Comparison of ENCODE assay signal across 1 cellular context in the genomic region with DNA sequence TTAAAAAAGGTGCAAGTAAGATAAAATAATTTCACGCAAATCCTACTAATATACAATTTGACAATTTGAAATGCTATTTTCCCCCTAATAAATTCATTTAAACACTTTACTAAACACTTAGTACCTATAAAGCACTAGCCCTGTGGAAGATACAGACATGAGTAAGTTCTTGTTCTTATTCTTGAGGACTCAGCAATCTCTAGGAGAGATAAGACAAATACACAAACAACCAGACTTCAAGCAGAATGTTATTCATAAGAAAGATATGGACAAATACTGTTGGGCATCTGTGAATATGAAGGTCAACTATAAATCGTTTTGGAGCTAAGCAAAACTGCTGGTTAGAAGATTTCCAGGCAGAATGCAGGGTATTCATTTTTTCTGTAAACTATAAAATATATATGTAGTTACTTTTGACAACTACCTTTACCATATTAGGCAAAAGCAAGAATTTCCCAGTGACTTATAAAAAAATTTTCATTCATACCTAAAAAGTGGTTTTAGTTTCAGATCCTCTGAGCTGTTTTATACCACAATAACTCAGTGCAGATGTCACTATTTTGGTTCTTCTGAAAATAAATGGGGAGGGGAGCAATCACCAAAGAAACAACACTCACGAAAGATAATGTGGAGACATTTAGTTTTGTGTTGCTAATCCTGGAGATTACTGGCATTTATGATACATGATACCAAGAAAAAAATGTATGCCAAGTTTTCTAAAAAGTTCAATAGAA.
TF ChIP-seq lines count a peak whose summit lies in the region.

No MANE protein-coding gene starts in this region.

TF ChIP-seq in GM12878, 131 proteins besides CTCF, POLR2A, EP300 and RAD21 (continued from another document and continues in another):
- TF ChIP-seq MTA2 (IDR thresholded peaks at IDR 0.05; ENCODE audit: low read depth) (peak; percentile 48), IKZF1 (conservative IDR thresholded peaks at IDR 0.05) (no peak), EZH2 (IDR thresholded peaks at IDR 0.05; ENCODE audit: borderline replicate concordance, control insufficient read depth, low read depth, low read length) (no peak), TCF7 (IDR thresholded peaks at IDR 0.05; ENCODE audit: borderline replicate concordance) (no peak), ZNF274 (IDR thresholded peaks at IDR 0.05; ENCODE audit: insufficient read depth, insufficient read length) (no peak), HCFC1 (IDR thresholded peaks at IDR 0.05; ENCODE audit: low read length) (no peak), FOS (IDR thresholded peaks at IDR 0.05; ENCODE audit: borderline replicate concordance, extremely low read depth, insufficient read length) (no peak), IKZF2 (IDR thresholded peaks at IDR 0.05) (peak; percentile 43 to 53; a peak in 2 of 4 replicates), NBN (IDR thresholded peaks at IDR 0.05) (no peak), CBFB (IDR thresholded peaks at IDR 0.05; ENCODE audit: low read depth) (0 out of 2 replicates have a peak, but pooled peaks have one; percentile 39), SREBF2 (IDR thresholded peaks at IDR 0.05; ENCODE audit: low read length) (no peak), NRF1 (conservative IDR thresholded peaks at IDR 0.05; ENCODE audit: low read depth, low read length) (no peak), RB1 (IDR thresholded peaks at IDR 0.05; ENCODE audit: borderline replicate concordance) (no peak), ESRRA (IDR thresholded peaks at IDR 0.05; ENCODE audit: low read length) (no peak), LARP7 (IDR thresholded peaks at IDR 0.05) (no peak), CEBPB (IDR thresholded peaks at IDR 0.05; ENCODE audit: borderline replicate concordance in 1 of 2, low read depth in 2 of 2, low read length in 2 of 2) (no peak; a peak in 1 of 4 replicates), JUNB (IDR thresholded peaks at IDR 0.05) (peak; percentile 59; the same call in 1 of the 2 replicates), SUPT20H (IDR thresholded peaks at IDR 0.05; ENCODE audit: borderline replicate concordance, control insufficient read depth, low read depth, low read length) (no peak), ZNF384 (IDR thresholded peaks at IDR 0.05; ENCODE audit: borderline replicate concordance, low read depth, low read length) (peak; percentile 74), ATF7 (IDR thresholded peaks at IDR 0.05; ENCODE audit: low read depth) (peak; percentile 64; the same call in 1 of the 2 replicates), SPI1 (IDR thresholded peaks at IDR 0.05; ENCODE audit: borderline replicate concordance, insufficient read depth, low read depth, low read length) (peak; percentile 83), ZBED1 (IDR thresholded peaks at IDR 0.05; ENCODE audit: borderline replicate concordance) (no peak), MEF2A (IDR thresholded peaks at IDR 0.05; ENCODE audit: insufficient read depth, low read depth, low read length) (peak; percentile 85), SMARCA5 (IDR thresholded peaks at IDR 0.05) (no peak), STAT3 (IDR thresholded peaks at IDR 0.05; ENCODE audit: low read depth, low read length) (no peak), CHD1 (IDR thresholded peaks at IDR 0.05; ENCODE audit: low read depth, low read length) (no peak), NFXL1 (IDR thresholded peaks at IDR 0.05; ENCODE audit: borderline replicate concordance) (no peak), EGR1 (IDR thresholded peaks at IDR 0.05; ENCODE audit: borderline replicate concordance in 1 of 2, low read depth in 2 of 2, low read length in 2 of 2) (no peak), SP1 (IDR thresholded peaks at IDR 0.05; ENCODE audit: low read depth, low read length) (no peak), PML (IDR thresholded peaks at IDR 0.05; ENCODE audit: low read length) (no peak), PAX8 (IDR thresholded peaks at IDR 0.05) (no peak), ZSCAN29 (IDR thresholded peaks at IDR 0.05) (no peak), NR2C2 (IDR thresholded peaks at IDR 0.05; ENCODE audit: borderline replicate concordance, control insufficient read depth, insufficient read length, low read depth) (no peak), PAX5 (IDR thresholded peaks at IDR 0.05; ENCODE audit: borderline replicate concordance, low read depth, low read length) (no peak), EED (IDR thresholded peaks at IDR 0.05; ENCODE audit: low read depth) (no peak), NFIC (IDR thresholded peaks at IDR 0.05; ENCODE audit: low read depth, low read length) (peak; percentile 88; the same call in 1 of the 2 replicates)
- TF ChIP-seq, protein P1, sequence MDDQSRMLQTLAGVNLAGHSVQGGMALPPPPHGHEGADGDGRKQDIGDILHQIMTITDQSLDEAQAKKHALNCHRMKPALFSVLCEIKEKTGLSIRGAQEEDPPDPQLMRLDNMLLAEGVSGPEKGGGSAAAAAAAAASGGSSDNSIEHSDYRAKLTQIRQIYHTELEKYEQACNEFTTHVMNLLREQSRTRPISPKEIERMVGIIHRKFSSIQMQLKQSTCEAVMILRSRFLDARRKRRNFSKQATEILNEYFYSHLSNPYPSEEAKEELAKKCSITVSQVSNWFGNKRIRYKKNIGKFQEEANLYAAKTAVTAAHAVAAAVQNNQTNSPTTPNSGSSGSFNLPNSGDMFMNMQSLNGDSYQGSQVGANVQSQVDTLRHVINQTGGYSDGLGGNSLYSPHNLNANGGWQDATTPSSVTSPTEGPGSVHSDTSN (IDR thresholded peaks at IDR 0.05; ENCODE audit: insufficient replicate concordance, low read depth, low read length), result no peak
- TF ChIP-seq, protein P2, sequence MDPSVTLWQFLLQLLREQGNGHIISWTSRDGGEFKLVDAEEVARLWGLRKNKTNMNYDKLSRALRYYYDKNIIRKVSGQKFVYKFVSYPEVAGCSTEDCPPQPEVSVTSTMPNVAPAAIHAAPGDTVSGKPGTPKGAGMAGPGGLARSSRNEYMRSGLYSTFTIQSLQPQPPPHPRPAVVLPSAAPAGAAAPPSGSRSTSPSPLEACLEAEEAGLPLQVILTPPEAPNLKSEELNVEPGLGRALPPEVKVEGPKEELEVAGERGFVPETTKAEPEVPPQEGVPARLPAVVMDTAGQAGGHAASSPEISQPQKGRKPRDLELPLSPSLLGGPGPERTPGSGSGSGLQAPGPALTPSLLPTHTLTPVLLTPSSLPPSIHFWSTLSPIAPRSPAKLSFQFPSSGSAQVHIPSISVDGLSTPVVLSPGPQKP (IDR thresholded peaks at IDR 0.05; ENCODE audit: low read depth, low read length), result 0 out of 2 replicates have a peak, but pooled peaks have one; percentile 29
- TF ChIP-seq, protein P3, sequence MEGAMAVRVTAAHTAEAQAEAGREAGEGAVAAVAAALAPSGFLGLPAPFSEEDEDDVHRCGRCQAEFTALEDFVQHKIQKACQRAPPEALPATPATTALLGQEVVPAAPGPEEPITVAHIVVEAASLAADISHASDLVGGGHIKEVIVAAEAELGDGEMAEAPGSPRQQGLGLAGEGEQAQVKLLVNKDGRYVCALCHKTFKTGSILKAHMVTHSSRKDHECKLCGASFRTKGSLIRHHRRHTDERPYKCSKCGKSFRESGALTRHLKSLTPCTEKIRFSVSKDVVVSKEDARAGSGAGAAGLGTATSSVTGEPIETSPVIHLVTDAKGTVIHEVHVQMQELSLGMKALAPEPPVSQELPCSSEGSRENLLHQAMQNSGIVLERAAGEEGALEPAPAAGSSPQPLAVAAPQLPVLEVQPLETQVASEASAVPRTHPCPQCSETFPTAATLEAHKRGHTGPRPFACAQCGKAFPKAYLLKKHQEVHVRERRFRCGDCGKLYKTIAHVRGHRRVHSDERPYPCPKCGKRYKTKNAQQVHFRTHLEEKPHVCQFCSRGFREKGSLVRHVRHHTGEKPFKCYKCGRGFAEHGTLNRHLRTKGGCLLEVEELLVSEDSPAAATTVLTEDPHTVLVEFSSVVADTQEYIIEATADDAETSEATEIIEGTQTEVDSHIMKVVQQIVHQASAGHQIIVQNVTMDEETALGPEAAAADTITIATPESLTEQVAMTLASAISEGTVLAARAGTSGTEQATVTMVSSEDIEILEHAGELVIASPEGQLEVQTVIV (IDR thresholded peaks at IDR 0.05; ENCODE audit: borderline replicate concordance, partially characterized antibody), result no peak
- TF ChIP-seq, protein P4, sequence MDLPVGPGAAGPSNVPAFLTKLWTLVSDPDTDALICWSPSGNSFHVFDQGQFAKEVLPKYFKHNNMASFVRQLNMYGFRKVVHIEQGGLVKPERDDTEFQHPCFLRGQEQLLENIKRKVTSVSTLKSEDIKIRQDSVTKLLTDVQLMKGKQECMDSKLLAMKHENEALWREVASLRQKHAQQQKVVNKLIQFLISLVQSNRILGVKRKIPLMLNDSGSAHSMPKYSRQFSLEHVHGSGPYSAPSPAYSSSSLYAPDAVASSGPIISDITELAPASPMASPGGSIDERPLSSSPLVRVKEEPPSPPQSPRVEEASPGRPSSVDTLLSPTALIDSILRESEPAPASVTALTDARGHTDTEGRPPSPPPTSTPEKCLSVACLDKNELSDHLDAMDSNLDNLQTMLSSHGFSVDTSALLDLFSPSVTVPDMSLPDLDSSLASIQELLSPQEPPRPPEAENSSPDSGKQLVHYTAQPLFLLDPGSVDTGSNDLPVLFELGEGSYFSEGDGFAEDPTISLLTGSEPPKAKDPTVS (IDR thresholded peaks at IDR 0.05; ENCODE audit: low read depth, low read length), result no peak
- TF ChIP-seq, protein P5, sequence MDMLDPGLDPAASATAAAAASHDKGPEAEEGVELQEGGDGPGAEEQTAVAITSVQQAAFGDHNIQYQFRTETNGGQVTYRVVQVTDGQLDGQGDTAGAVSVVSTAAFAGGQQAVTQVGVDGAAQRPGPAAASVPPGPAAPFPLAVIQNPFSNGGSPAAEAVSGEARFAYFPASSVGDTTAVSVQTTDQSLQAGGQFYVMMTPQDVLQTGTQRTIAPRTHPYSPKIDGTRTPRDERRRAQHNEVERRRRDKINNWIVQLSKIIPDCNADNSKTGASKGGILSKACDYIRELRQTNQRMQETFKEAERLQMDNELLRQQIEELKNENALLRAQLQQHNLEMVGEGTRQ (IDR thresholded peaks at IDR 0.05; ENCODE audit: borderline replicate concordance, low read depth, low read length), result no peak
- TF ChIP-seq, protein P6, sequence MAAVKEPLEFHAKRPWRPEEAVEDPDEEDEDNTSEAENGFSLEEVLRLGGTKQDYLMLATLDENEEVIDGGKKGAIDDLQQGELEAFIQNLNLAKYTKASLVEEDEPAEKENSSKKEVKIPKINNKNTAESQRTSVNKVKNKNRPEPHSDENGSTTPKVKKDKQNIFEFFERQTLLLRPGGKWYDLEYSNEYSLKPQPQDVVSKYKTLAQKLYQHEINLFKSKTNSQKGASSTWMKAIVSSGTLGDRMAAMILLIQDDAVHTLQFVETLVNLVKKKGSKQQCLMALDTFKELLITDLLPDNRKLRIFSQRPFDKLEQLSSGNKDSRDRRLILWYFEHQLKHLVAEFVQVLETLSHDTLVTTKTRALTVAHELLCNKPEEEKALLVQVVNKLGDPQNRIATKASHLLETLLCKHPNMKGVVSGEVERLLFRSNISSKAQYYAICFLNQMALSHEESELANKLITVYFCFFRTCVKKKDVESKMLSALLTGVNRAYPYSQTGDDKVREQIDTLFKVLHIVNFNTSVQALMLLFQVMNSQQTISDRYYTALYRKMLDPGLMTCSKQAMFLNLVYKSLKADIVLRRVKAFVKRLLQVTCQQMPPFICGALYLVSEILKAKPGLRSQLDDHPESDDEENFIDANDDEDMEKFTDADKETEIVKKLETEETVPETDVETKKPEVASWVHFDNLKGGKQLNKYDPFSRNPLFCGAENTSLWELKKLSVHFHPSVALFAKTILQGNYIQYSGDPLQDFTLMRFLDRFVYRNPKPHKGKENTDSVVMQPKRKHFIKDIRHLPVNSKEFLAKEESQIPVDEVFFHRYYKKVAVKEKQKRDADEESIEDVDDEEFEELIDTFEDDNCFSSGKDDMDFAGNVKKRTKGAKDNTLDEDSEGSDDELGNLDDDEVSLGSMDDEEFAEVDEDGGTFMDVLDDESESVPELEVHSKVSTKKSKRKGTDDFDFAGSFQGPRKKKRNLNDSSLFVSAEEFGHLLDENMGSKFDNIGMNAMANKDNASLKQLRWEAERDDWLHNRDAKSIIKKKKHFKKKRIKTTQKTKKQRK (IDR thresholded peaks at IDR 0.05; ENCODE audit: low read depth, low read length), result no peak
- TF ChIP-seq, protein P7, sequence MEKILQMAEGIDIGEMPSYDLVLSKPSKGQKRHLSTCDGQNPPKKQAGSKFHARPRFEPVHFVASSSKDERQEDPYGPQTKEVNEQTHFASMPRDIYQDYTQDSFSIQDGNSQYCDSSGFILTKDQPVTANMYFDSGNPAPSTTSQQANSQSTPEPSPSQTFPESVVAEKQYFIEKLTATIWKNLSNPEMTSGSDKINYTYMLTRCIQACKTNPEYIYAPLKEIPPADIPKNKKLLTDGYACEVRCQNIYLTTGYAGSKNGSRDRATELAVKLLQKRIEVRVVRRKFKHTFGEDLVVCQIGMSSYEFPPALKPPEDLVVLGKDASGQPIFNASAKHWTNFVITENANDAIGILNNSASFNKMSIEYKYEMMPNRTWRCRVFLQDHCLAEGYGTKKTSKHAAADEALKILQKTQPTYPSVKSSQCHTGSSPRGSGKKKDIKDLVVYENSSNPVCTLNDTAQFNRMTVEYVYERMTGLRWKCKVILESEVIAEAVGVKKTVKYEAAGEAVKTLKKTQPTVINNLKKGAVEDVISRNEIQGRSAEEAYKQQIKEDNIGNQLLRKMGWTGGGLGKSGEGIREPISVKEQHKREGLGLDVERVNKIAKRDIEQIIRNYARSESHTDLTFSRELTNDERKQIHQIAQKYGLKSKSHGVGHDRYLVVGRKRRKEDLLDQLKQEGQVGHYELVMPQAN (conservative IDR thresholded peaks at IDR 0.05), result no peak
- TF ChIP-seq, protein P8, sequence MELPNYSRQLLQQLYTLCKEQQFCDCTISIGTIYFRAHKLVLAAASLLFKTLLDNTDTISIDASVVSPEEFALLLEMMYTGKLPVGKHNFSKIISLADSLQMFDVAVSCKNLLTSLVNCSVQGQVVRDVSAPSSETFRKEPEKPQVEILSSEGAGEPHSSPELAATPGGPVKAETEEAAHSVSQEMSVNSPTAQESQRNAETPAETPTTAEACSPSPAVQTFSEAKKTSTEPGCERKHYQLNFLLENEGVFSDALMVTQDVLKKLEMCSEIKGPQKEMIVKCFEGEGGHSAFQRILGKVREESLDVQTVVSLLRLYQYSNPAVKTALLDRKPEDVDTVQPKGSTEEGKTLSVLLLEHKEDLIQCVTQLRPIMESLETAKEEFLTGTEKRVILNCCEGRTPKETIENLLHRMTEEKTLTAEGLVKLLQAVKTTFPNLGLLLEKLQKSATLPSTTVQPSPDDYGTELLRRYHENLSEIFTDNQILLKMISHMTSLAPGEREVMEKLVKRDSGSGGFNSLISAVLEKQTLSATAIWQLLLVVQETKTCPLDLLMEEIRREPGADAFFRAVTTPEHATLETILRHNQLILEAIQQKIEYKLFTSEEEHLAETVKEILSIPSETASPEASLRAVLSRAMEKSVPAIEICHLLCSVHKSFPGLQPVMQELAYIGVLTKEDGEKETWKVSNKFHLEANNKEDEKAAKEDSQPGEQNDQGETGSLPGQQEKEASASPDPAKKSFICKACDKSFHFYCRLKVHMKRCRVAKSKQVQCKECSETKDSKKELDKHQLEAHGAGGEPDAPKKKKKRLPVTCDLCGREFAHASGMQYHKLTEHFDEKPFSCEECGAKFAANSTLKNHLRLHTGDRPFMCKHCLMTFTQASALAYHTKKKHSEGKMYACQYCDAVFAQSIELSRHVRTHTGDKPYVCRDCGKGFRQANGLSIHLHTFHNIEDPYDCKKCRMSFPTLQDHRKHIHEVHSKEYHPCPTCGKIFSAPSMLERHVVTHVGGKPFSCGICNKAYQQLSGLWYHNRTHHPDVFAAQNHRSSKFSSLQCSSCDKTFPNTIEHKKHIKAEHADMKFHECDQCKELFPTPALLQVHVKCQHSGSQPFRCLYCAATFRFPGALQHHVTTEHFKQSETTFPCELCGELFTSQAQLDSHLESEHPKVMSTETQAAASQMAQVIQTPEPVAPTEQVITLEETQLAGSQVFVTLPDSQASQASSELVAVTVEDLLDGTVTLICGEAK (IDR thresholded peaks at IDR 0.05; ENCODE audit: borderline replicate concordance), result no peak
